16 cellular contexts compared by ENCODE assay signal in the genomic region with DNA sequence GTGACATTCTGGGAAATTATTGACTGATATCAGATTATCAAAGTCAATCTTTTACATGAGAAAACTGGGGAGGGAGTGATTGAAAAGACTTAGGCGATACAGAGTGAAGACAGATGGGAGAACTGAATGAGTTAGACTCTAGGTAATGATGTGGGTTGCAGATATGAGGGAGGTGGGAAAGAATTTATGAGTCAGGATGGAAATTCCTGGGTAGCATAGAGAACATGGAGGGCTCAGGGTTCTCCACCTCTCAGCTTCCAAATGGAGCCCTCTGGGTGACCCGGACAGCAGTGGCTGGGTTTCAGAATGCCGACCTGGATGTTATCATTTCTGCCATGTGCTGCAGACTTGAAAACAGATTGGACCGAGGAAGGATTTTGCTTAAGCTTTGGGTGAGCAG.
DNase-seq lines count a peak whose midpoint lies in the region; ATAC-seq and TF ChIP-seq lines count a peak whose summit lies in the region.
"Had no signal": no experiment of that assay in that cellular context is flagged by ENCODE, and none has a peak within 500 bp of the region (broad histone marks: within the 10 kb centered on the region; RNA-seq: fewer than 3 reads in every experiment).

No MANE protein-coding gene starts in this region.

- H3K27ac ChIP-seq in endodermal cell (ENCODE audit: low read depth, low read length) (no peak overlapping the region), body of pancreas (no peak overlapping the region), hepatocyte (no peak overlapping the region)
- H3K27ac ChIP-seq: upper lobe of left lung had no signal

- H3K9me3 Mint-ChIP-seq in endodermal cell: no peaks in the 10 kb centered on the region
- no peaks in the 10 kb centered on the region for H3K9me3 Mint-ChIP-seq in effector memory CD8-positive, alpha-beta T cell
- H3K9me3 Mint-ChIP-seq: activated T-helper 17 cell treated with anti-CD3 and anti-CD28 coated beads, Interleukin-2, amount 50 U/mL, for 72 hours; IgD-negative memory B cell had no signal

- peaks cover 11% of the 10 kb centered on the region for H3K27me3 ChIP-seq in endodermal cell (ENCODE audit: control insufficient read depth, insufficient read depth, low read length, poor library complexity, severe bottlenecking)
- H3K27me3 ChIP-seq in body of pancreas: no peaks in the 10 kb centered on the region
- no peaks in the 10 kb centered on the region for H3K27me3 ChIP-seq in hepatocyte
- H3K27me3 ChIP-seq: upper lobe of left lung had no signal

- no peak overlapping the region for H3K9ac ChIP-seq in endodermal cell (ENCODE audit: extremely low read depth, low read length, poor library complexity, severe bottlenecking)

- H4K20me1 ChIP-seq in hepatocyte (ENCODE audit: insufficient read depth, poor library complexity, severe bottlenecking): no peaks in the 10 kb centered on the region

- no peaks in the 10 kb centered on the region for H3K36me3 Mint-ChIP-seq in endodermal cell (ENCODE audit: low read depth)
- no peaks in the 10 kb centered on the region for H3K36me3 Mint-ChIP-seq in effector memory CD8-positive, alpha-beta T cell (ENCODE audit: insufficient read depth)
- H3K36me3 Mint-ChIP-seq: IgD-negative memory B cell had no signal

- DNase-seq in ELR (ENCODE audit: low read depth) (peak; percentile 84), RPMI7951 (ENCODE audit: low read depth) (peak; percentile 82), endodermal cell (peak; percentile 24), non-pigmented ciliary epithelial cell (ENCODE audit: low read depth) (peak; percentile 58), body of pancreas (no peak), hepatocyte (ENCODE audit: low spot score) (no peak)
- no peak for DNase-seq in effector memory CD8-positive, alpha-beta T cell
- DNase-seq: activated CD8-positive, alpha-beta T cell treated with anti-CD3 and anti-CD28 coated beads, Interleukin-2, amount 10 ng/mL, durations not matched to agents 7 days and 5 days; AML-193; aorta; Calu3; stimulated activated naive CD4-positive, alpha-beta T cell treated with Interleukin-2 at 50 U/mL for 16 hours; upper lobe of left lung had no signal

- H3K27me3 Mint-ChIP-seq in endodermal cell (ENCODE audit: insufficient read depth): peaks cover 45% of the 10 kb centered on the region
- H3K27me3 Mint-ChIP-seq in effector memory CD8-positive, alpha-beta T cell: peaks cover 56 to 61% of the 10 kb centered on the region in 2 donors

- H3K79me2 ChIP-seq in hepatocyte: no peaks in the 10 kb centered on the region

- ATAC-seq in body of pancreas: no peak
- ATAC-seq in HG03135 (IDR thresholded peaks at IDR 0.05; ENCODE audit: unreplicated experiment): no peak
- no peak for ATAC-seq in effector memory CD8-positive, alpha-beta T cell (replicated peaks)
- ATAC-seq: activated CD8-positive, alpha-beta T cell treated with anti-CD3 and anti-CD28 coated beads, Interleukin-2, amount 10 ng/mL, durations not matched to agents 7 days and 5 days; activated T-helper 17 cell treated with anti-CD3 and anti-CD28 coated beads, Interleukin-2, amount 50 U/mL, for 72 hours had no signal

- H3K4me1 ChIP-seq in endodermal cell (ENCODE audit: control insufficient read depth, insufficient read depth, low read length) (peaks cover 14% of the 10 kb centered on the region), body of pancreas (peaks cover 7% of the 10 kb centered on the region), hepatocyte (ENCODE audit: insufficient read depth) (peaks cover 5% of the 10 kb centered on the region)

- peaks cover 5% of the 10 kb centered on the region for H3K9me3 ChIP-seq in endodermal cell (ENCODE audit: control insufficient read depth, low read length)
- H3K9me3 ChIP-seq in body of pancreas: no peaks in the 10 kb centered on the region
- H3K9me3 ChIP-seq in hepatocyte (ENCODE audit: low read depth): no peaks in the 10 kb centered on the region
- H3K9me3 ChIP-seq: upper lobe of left lung had no signal

- H3K9me2 ChIP-seq in hepatocyte (replicated peaks; ENCODE audit: insufficient read depth): no peaks in the 10 kb centered on the region

- no peak overlapping the region for H3K4me3 Mint-ChIP-seq in endodermal cell
- H3K4me3 Mint-ChIP-seq in effector memory CD8-positive, alpha-beta T cell: no peak overlapping the region
- H3K4me3 Mint-ChIP-seq: activated CD8-positive, alpha-beta T cell treated with anti-CD3 and anti-CD28 coated beads, Interleukin-2, amount 10 ng/mL, durations not matched to agents 7 days and 5 days; activated T-helper 17 cell treated with anti-CD3 and anti-CD28 coated beads, Interleukin-2, amount 50 U/mL, for 72 hours; IgD-negative memory B cell had no signal

- H3K4me1 Mint-ChIP-seq in endodermal cell: peaks cover 25% of the 10 kb centered on the region
- H3K4me1 Mint-ChIP-seq in effector memory CD8-positive, alpha-beta T cell (ENCODE audit: low read depth in 2 of 2): no peaks in the 10 kb centered on the region
- H3K4me1 Mint-ChIP-seq: activated T-helper 17 cell treated with anti-CD3 and anti-CD28 coated beads, Interleukin-2, amount 50 U/mL, for 72 hours; IgD-negative memory B cell had no signal

- H3K4me3 ChIP-seq in endodermal cell (ENCODE audit: low read length) (no peak overlapping the region), body of pancreas (no peak overlapping the region), hepatocyte (no peak overlapping the region)
- H3K4me3 ChIP-seq: upper lobe of left lung had no signal

- H2AFZ ChIP-seq in hepatocyte: no peak overlapping the region

- 93 to 97% methylated on average over 4 of the region's 4 CpGs for WGBS in endodermal cell (ENCODE audit: insufficient coverage in 1 of 2, insufficient read length in 1 of 2), 2 experiments
- WGBS in body of pancreas, 2 donors: 78 to 81% methylated on average over 4 of the region's 4 CpGs
- WGBS in hepatocyte (ENCODE audit: low lambda C conversion rate, missing lambda C conversion rate): 35% methylated on average over 4 of the region's 4 CpGs

- H3K36me3 ChIP-seq in endodermal cell (ENCODE audit: control insufficient read depth, insufficient read depth, low read length) (no peaks in the 10 kb centered on the region), body of pancreas (replicated peaks in 1 of 2; ENCODE audit: insufficient read depth in 1 of 2, low read depth in 2 of 2) (no peaks in the 10 kb centered on the region), hepatocyte (replicated peaks; ENCODE audit: insufficient read depth, low read depth) (no peaks in the 10 kb centered on the region)
- H3K36me3 ChIP-seq: upper lobe of left lung had no signal

- no peak for TF ChIP-seq POLR2A in body of pancreas (IDR thresholded peaks at IDR 0.05)

- no peak overlapping the region for H3K4me2 ChIP-seq in hepatocyte

- TF ChIP-seq CTCF in endodermal cell (conservative IDR thresholded peaks at IDR 0.05) (no peak), body of pancreas (IDR thresholded peaks at IDR 0.05) (no peak), hepatocyte (IDR thresholded peaks at IDR 0.05; ENCODE audit: poor library complexity) (no peak)

- intact Hi-C loops in body of pancreas (cut with DNase I): no loop called here

- no peak overlapping the region for H3K27ac Mint-ChIP-seq in endodermal cell
- H3K27ac Mint-ChIP-seq in effector memory CD8-positive, alpha-beta T cell: no peak overlapping the region
- H3K27ac Mint-ChIP-seq: activated CD8-positive, alpha-beta T cell treated with anti-CD3 and anti-CD28 coated beads, Interleukin-2, amount 10 ng/mL, durations not matched to agents 7 days and 5 days; activated T-helper 17 cell treated with anti-CD3 and anti-CD28 coated beads, Interleukin-2, amount 50 U/mL, for 72 hours had no signal

Comparison
In these comparisons a context has a peak if more than half of its experiments do, and no peak if none do; other contexts are left out.
1. DNase-seq: peak in ELR (single experiment), RPMI7951 (single experiment), endodermal cell (single experiment) and non-pigmented ciliary epithelial cell (single experiment); none in body of pancreas (0 of 4), effector memory CD8-positive, alpha-beta T cell (0 of 3) and hepatocyte (single experiment).